In the genomic region with DNA sequence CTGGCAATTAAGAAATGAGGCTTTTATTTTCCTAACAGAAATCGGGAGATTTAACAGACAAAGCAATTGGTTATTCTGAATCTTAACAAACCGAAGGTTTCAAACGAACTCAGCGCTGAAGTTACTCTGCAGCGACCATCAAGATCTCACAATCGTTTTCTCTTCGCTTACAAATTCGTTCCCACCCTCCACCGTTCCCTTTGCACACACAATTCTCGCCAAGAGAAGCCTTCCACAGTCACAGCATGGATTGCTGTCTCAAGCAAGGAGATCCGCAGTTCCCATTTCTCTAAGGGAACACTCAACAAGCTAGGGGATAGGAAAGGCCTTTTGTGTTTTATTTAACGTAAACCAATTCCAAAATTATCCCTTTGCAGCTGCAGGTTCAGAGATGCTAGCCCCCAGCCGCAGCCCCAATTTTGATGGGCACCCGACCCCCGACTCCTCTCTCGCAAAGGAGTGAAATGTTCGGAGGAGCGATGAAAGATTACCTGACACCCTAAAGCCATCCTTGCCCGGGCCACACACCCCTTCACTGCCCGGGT, we compare ENCODE assay signal across 8 cellular contexts. TPM values are rescaled to one million over a fixed set of nuclear protein-coding genes. Genes with fewer than 3 reads are reported as not detected.
DNase-seq lines count a peak whose midpoint lies in the region; ATAC-seq lines count a peak whose summit lies in the region.

No MANE protein-coding gene starts in this region.

- peak overlapping the region; percentile 96 for H3K4me3 ChIP-seq in endocrine pancreas (ENCODE audit: control insufficient read depth, insufficient read depth, low read length)
- H3K4me3 ChIP-seq in muscle layer of duodenum (ENCODE audit: low read depth in 1 of 2, low read length in 2 of 2): peak overlapping the region; percentile 95 to 97

- DNase-seq in NCI-H146 (lab: John Stamatoyannopoulos, UW): peak; percentile 4
- DNase-seq in NCI-H146 treated with DMSO at 0.1 percent for 48 hours (lab: John Stamatoyannopoulos, UW; ENCODE audit: unreplicated experiment): no peak
- DNase-seq in RPMI7951 (ENCODE audit: low read depth): peak; percentile 34
- no peak for DNase-seq in NCI-H774 (lab: John Stamatoyannopoulos, UW)
- DNase-seq in globus pallidus (ENCODE audit: low spot score): no peak

- peak overlapping the region; percentile 98 for H3K9ac ChIP-seq in endocrine pancreas (ENCODE audit: control insufficient read depth, insufficient read depth, low read length)

- H3K27me3 ChIP-seq in endocrine pancreas (ENCODE audit: control insufficient read depth, insufficient read depth, low read length): no peaks in the 10 kb centered on the region
- no peaks in the 10 kb centered on the region for H3K27me3 ChIP-seq in muscle layer of duodenum (ENCODE audit: low read depth, low read length)

- H3K36me3 ChIP-seq in endocrine pancreas (ENCODE audit: control insufficient read depth, insufficient read depth, low read length) (no peaks in the 10 kb centered on the region), muscle layer of duodenum (ENCODE audit: control insufficient read depth in 1 of 2, insufficient read depth in 2 of 2, low read length in 2 of 2) (peaks cover 0 to 11% of the 10 kb centered on the region in 2 donors)

- peak overlapping the region; percentile 92 for H3K27ac ChIP-seq in muscle layer of duodenum (ENCODE audit: low read length)

- peaks cover 13% of the 10 kb centered on the region for H3K4me1 ChIP-seq in endocrine pancreas (ENCODE audit: control insufficient read depth, insufficient read depth, low read length)
- peaks cover 4 to 24% of the 10 kb centered on the region in 2 donors for H3K4me1 ChIP-seq in muscle layer of duodenum (ENCODE audit: control insufficient read depth in 1 of 2, insufficient read depth in 2 of 2, low read length in 2 of 2)

- H3K9me3 ChIP-seq in endocrine pancreas (ENCODE audit: control insufficient read depth, low read length) (no peaks in the 10 kb centered on the region), muscle layer of duodenum (ENCODE audit: control insufficient read depth in 1 of 2, low read length in 2 of 2) (no peaks in the 10 kb centered on the region)

- no peak for ATAC-seq in HG02610 (IDR thresholded peaks at IDR 0.05; ENCODE audit: unreplicated experiment)

RNA-seq across cellular contexts. Expression of gene FBXO42, which starts 0.8 kb away (rescaled TPM):
- total RNA-seq in RPMI7951 (2014; rRNA removed; shearing (Covaris generic)): 14.6 and 21.3 TPM in 2 replicates

RNA-seq across cellular contexts. Expression of gene SZRD1, which starts 15.5 kb away (rescaled TPM):
- total RNA-seq in RPMI7951 (2014; rRNA removed; shearing (Covaris generic)): 77.1 and 91.3 TPM in 2 replicates

Comparison
In these comparisons a context has a peak if more than half of its experiments do, and no peak if none do; other contexts are left out.
1. DNase-seq: peak in NCI-H146 (single experiment) and RPMI7951 (single experiment); none in NCI-H146 treated with DMSO at 0.1 percent for 48 hours (single experiment), NCI-H774 (single experiment) and globus pallidus (single experiment).